ENCODE assay signal across 12 cellular contexts in the genomic region with DNA sequence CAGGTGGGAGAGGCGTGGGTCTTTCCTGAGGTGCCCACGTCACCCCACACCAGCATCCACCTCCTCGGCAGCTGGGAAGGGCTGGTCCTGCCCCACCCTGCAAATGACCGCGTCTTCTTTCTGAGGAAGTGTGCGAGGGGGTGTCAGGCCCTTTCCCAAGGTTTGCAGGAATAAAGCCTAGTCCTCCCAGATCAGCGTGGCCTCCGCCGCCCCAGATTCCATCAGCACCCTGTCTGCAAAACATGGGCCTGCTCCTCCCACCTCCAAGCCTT. TPM values are rescaled to one million over a fixed set of nuclear protein-coding genes. Genes with fewer than 3 reads are reported as not detected.
DNase-seq lines count a peak whose midpoint lies in the region; ATAC-seq and TF ChIP-seq lines count a peak whose summit lies in the region.
"Had no signal": no experiment of that assay in that cellular context is flagged by ENCODE, and none has a peak within 500 bp of the region (broad histone marks: within the 10 kb centered on the region; RNA-seq: fewer than 3 reads in every experiment).

No MANE protein-coding gene starts in this region.

- no peaks in the 10 kb centered on the region for H4K20me1 ChIP-seq in osteoblast (ENCODE audit: insufficient read depth, low read length)

- WGBS in gastroesophageal sphincter (ENCODE audit: low coverage in 1 of 2), 2 donors: 83 to 97% methylated on average over 3 to 7 of the region's 9 CpGs

- H3K4me1 ChIP-seq in Peyer's patch: peaks cover 0 to 25% (median 24%) of the 10 kb centered on the region in 4 donors
- peaks cover 0 to 10% (median 0%) of the 10 kb centered on the region in 3 donors for H3K4me1 ChIP-seq in gastroesophageal sphincter
- peaks cover 9% of the 10 kb centered on the region for H3K4me1 ChIP-seq in osteoblast (ENCODE audit: insufficient read depth, low read length)

- CTCF ChIA-PET in CD4-positive, alpha-beta T cell (lab: Charles Lee): interaction anchor here (2.4 to 3.1 kb wide), 2 partner anchors 18 to 19 kb away, joined by 10 to 12 read pairs; no protein-coding TSS in a partner anchor

- TF ChIP-seq POLR2A in Peyer's patch (IDR thresholded peaks at IDR 0.05) (no peak), gastroesophageal sphincter (IDR thresholded peaks at IDR 0.05) (no peak)

- H3K27me3 Mint-ChIP-seq in CD4-positive, alpha-beta T cell: no peaks in the 10 kb centered on the region

- H3K9me3 Mint-ChIP-seq in CD4-positive, alpha-beta T cell: no peaks in the 10 kb centered on the region
- H3K9me3 Mint-ChIP-seq: activated T-cell treated with anti-CD3 and anti-CD28 coated beads, Interleukin-2, amount 50 U/mL, for 72 hours had no signal

- H3K27ac Mint-ChIP-seq in CD4-positive, alpha-beta T cell: peak overlapping the region; percentile 94

- no peak for ATAC-seq in CD4-positive, alpha-beta T cell (ENCODE audit: poor library complexity)
- ATAC-seq in gastroesophageal sphincter: peak; percentile 15
- ATAC-seq in GM21526 (IDR thresholded peaks at IDR 0.05; ENCODE audit: low FRiP score, unreplicated experiment): no peak

- H3K4me3 Mint-ChIP-seq in CD4-positive, alpha-beta T cell: no peak overlapping the region

- no peak overlapping the region for H3K4me2 ChIP-seq in osteoblast (ENCODE audit: insufficient read depth, low read length)

- TF ChIP-seq CTCF in CD4-positive, alpha-beta T cell (IDR thresholded peaks at IDR 0.05): no peak
- no peak for TF ChIP-seq CTCF in Peyer's patch (IDR thresholded peaks at IDR 0.05)
- no peak for TF ChIP-seq CTCF in gastroesophageal sphincter (IDR thresholded peaks at IDR 0.05)
- TF ChIP-seq CTCF in osteoblast (IDR thresholded peaks at IDR 0.05; ENCODE audit: extremely low read depth, low read depth, low read length): no peak
- TF ChIP-seq CTCF in GM20000 (IDR thresholded peaks at IDR 0.05; ENCODE audit: extremely low read depth, missing control alignments): no peak

- H3K9me3 ChIP-seq in CD4-positive, alpha-beta T cell (ENCODE audit: control insufficient read depth, low read length): no peaks in the 10 kb centered on the region
- H3K9me3 ChIP-seq in Peyer's patch (no peaks in the 10 kb centered on the region), gastroesophageal sphincter (no peaks in the 10 kb centered on the region), osteoblast (ENCODE audit: low read depth, low read length) (no peaks in the 10 kb centered on the region)

- H3K36me3 Mint-ChIP-seq in CD4-positive, alpha-beta T cell (ENCODE audit: low read depth): no peaks in the 10 kb centered on the region

- intact Hi-C loops in CD4-positive, alpha-beta T cell (cut with DNase I, micrococcal nuclease): loop anchor here in 1 of 2 experiments (2.0 kb wide), 1 partner anchor 19 kb away; no protein-coding TSS in a partner anchor

- H2AFZ ChIP-seq in osteoblast (ENCODE audit: low read length): peak overlapping the region; percentile 88

- no peaks in the 10 kb centered on the region for H3K79me2 ChIP-seq in osteoblast (ENCODE audit: insufficient read depth, low read length)

- POLR2A ChIA-PET in CD4-positive, alpha-beta T cell (lab: Charles Lee): interaction anchor here (0.7 to 1.5 kb wide), 7 partner anchors 14 to 179 kb away, joined by 3 to 6 read pairs (median 3); partner anchors contain the start of genes DDB2 and SLC39A13

- peak overlapping the region; percentile 83 for H3K27ac ChIP-seq in CD4-positive, alpha-beta T cell (ENCODE audit: low read depth, low read length)
- H3K27ac ChIP-seq in Peyer's patch (peak overlapping the region; percentile 87 to 95 (median 89)), gastroesophageal sphincter (peak overlapping the region in 3 of 4 donors; percentile 77 to 85 (median 84)), osteoblast (ENCODE audit: low read depth, low read length) (peak overlapping the region; percentile 85)

- H3K4me3 ChIP-seq in Peyer's patch (peak overlapping the region in 1 of 4 donors; percentile 32), gastroesophageal sphincter (no peak overlapping the region), osteoblast (ENCODE audit: insufficient read depth, low read length) (no peak overlapping the region)

- H3K36me3 ChIP-seq in Peyer's patch: no peaks in the 10 kb centered on the region
- no peaks in the 10 kb centered on the region for H3K36me3 ChIP-seq in gastroesophageal sphincter
- no peaks in the 10 kb centered on the region for H3K36me3 ChIP-seq in osteoblast (ENCODE audit: insufficient read depth, low read length)

- peaks cover 59% of the 10 kb centered on the region for H3K4me1 Mint-ChIP-seq in CD4-positive, alpha-beta T cell (ENCODE audit: low read depth)

- no peak for DNase-seq in CD4-positive, alpha-beta T cell
- peak in 1 of 3 donors; percentile 45 for DNase-seq in Peyer's patch
- DNase-seq in osteoblast (ENCODE audit: insufficient read length, low spot score, missing footprints): peak; percentile 72
- no peak for DNase-seq in NCI-H345 (lab: John Stamatoyannopoulos, UW)
- DNase-seq in SW 1271 (lab: John Stamatoyannopoulos, UW): no peak
- DNase-seq in GM20000 (ENCODE audit: low spot score): no peak
- DNase-seq: mesendoderm, SHP77 treated with DMSO at 0.1 percent for 48 hours had no signal

- TF ChIP-seq EP300 in gastroesophageal sphincter (IDR thresholded peaks at IDR 0.05): no peak

- H3K27me3 ChIP-seq in CD4-positive, alpha-beta T cell (ENCODE audit: control insufficient read depth, insufficient read depth, low read length): no peaks in the 10 kb centered on the region
- H3K27me3 ChIP-seq in Peyer's patch (no peaks in the 10 kb centered on the region), gastroesophageal sphincter (no peaks in the 10 kb centered on the region), osteoblast (ENCODE audit: insufficient read depth, low read length) (no peaks in the 10 kb centered on the region)

RNA-seq across cellular contexts. Expression of gene SLC39A13, which starts 14.4 kb away (rescaled TPM):
- 10 to 100 TPM; 36.6 to 39.2 TPM for total RNA-seq in CD4-positive, alpha-beta T cell
- total RNA-seq in Peyer's patch: 10 to 100 TPM; 19.8 to 56.6 (median 39.6) TPM
- total RNA-seq in gastroesophageal sphincter: 100 to 1,000 TPM in 1 of 4 donors, 10 to 100 TPM in 3; 68.8 to 218 (median 78.9) TPM
- 52.5 and 78.9 TPM in 2 replicates for total RNA-seq in osteoblast

RNA-seq across cellular contexts. Expression of gene SPI1, which starts 15.6 kb away (rescaled TPM):
- total RNA-seq in CD4-positive, alpha-beta T cell: 1 to 10 TPM; 4.9 to 5.9 TPM
- total RNA-seq in Peyer's patch: 10 to 100 TPM in 1 of 4 donors, 1 to 10 TPM in 3; 2.6 to 27.2 (median 7.8) TPM
- 10 to 100 TPM in 3 of 4 donors, 1 to 10 TPM in 1; 4.2 to 32.4 (median 14.7) TPM for total RNA-seq in gastroesophageal sphincter
- not detected in 2 replicates for total RNA-seq in osteoblast

RNA-seq across cellular contexts. Expression of gene PSMC3, which starts 32.3 kb away (rescaled TPM):
- total RNA-seq in CD4-positive, alpha-beta T cell: 10 to 100 TPM; 51.3 to 59.5 TPM
- total RNA-seq in Peyer's patch (100 to 1,000 TPM in 1 of 4 donors, 10 to 100 TPM in 3; 47.6 to 121 (median 70.9) TPM), gastroesophageal sphincter (100 to 1,000 TPM; 169 to 194 (median 179) TPM), osteoblast (121 and 124 TPM in 2 replicates)

RNA-seq across cellular contexts. Expression of gene MYBPC3, which starts 41.5 kb away (rescaled TPM):
- not detected for total RNA-seq in CD4-positive, alpha-beta T cell
- total RNA-seq in Peyer's patch: not detected
- total RNA-seq in gastroesophageal sphincter: under 1 TPM in 2 of 4 donors, not detected in 2; 0.12 to 0.13 TPM
- not detected in 2 replicates for total RNA-seq in osteoblast
- total RNA-seq: activated T-cell treated with anti-CD3 and anti-CD28 coated beads, Interleukin-2, amount 50 U/mL, for 72 hours; esophagus mucosa had no signal

RNA-seq across cellular contexts. Expression of gene RAPSN, which starts 55.0 kb away (rescaled TPM):
- under 1 TPM; 0.56 to 0.85 TPM for total RNA-seq in CD4-positive, alpha-beta T cell
- total RNA-seq in Peyer's patch (under 1 TPM in 2 of 4 donors, not detected in 2; 0.54 to 0.76 TPM), gastroesophageal sphincter (under 1 TPM in 2 of 4 donors, not detected in 2; 0.23 to 0.27 TPM), osteoblast (0.29 and 0.36 TPM in 2 replicates)
